In the genomic region with DNA sequence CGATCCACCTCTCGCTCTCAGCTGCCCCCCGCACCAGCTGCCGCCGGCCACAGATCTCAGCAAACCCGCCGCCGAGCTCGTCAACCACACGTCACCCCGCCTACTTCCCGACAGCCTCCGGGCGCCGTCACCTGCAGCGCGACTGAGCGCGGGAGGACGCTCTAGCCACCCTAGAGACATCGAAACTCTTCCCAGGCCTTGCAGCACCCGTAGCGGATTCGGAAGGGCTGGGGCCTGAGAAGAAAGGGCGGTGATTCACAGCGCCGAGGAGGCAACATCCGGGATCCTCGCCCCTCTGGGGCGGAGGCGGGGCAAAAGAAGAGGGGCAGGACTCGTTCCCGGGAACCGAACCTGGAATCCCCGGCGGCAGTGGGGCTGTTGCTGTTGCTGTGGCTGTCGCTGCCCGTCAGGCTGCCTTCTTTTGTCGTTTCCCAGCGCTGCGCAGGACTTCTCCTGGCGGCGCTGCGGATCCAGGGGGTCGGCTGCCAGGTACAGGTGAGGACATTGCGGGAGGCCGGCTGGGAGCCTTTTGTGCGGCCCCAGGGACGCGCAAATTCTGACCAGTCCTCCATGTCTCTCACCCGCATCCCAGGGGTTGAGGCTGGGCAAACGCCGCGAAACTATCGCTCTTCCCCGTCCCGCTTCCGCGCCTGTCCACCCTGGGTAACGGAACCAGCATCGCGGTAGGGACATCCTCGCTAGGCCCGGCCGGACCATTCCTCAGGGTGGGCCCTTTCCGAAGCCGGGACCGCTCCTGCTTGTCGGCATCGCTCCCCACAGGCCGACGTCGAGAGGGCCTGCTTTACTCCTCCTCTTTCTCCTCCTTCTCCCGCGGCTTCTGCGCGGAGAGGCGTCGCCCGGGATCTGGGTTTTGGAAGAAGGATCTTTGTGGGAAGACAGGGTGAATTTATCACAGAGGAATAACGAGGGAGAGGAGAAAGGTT, we compare ENCODE assay signal across 8 cellular contexts. TPM values are rescaled to one million over a fixed set of nuclear protein-coding genes. Genes with fewer than 3 reads are reported as not detected.
A peak's percentile ranks its signal among the peaks of the same experiment; 100 is the strongest.
DNase-seq lines count a peak whose midpoint lies in the region; ATAC-seq, FAIRE-seq and TF ChIP-seq lines count a peak whose summit lies in the region.

RO60 (plus strand) TSS at position 331 of the 944 bp plus-strand sequence. CDS start 9,443 bp downstream, outside the sequence.
A gene with protein sequence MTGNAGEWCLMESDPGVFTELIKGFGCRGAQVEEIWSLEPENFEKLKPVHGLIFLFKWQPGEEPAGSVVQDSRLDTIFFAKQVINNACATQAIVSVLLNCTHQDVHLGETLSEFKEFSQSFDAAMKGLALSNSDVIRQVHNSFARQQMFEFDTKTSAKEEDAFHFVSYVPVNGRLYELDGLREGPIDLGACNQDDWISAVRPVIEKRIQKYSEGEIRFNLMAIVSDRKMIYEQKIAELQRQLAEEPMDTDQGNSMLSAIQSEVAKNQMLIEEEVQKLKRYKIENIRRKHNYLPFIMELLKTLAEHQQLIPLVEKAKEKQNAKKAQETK (minus strand): TSS at position 79 of the 944 bp plus-strand sequence. CDS start 100 bp downstream, outside the sequence.

- H3K27ac ChIP-seq in adipose tissue (ENCODE audit: low read depth, low read length), result peak within 1 kb of the TSS; percentile 97

- WGBS in adipose tissue, 3 donors, result 0% methylated on average over 80 to 81 of the region's 81 CpGs

- POLR2A ChIA-PET in T-cell (lab: Charles Lee), result interaction anchor here in 1 of 2 donors (0.6 to 1.6 kb wide), 5 partner anchors 63 to 543 kb away, joined by 3 to 11 read pairs (median 3); no protein-coding TSS in a partner anchor

- TF ChIP-seq CTCF in type B pancreatic cell (conservative IDR thresholded peaks at IDR 0.05), result no peak

- H3K4me3 Mint-ChIP-seq in T-cell, result peak within 1 kb of the TSS; percentile 93 to 98 (median 96)
- peak within 1 kb of the TSS; percentile 98 for H3K4me3 Mint-ChIP-seq in type B pancreatic cell

- H3K27me3 Mint-ChIP-seq in T-cell (no peaks in the 10 kb centered on the region), type B pancreatic cell (no peaks in the 10 kb centered on the region)

- DNase-seq in GM12891 (ENCODE audit: insufficient read length, low spot score), result peak; percentile 72
- DNase-seq in NCI-H1436 treated with DMSO at 0.1 percent for 48 hours (lab: John Stamatoyannopoulos, UW), result peak; percentile 93
- peak; percentile 79 to 96 (median 93) for DNase-seq in T-cell
- DNase-seq in cardiac septum (ENCODE audit: low spot score), result peak; percentile 99
- peak; percentile 98 for DNase-seq in pons (ENCODE audit: low spot score)
- peak; percentile 95 for DNase-seq in type B pancreatic cell (ENCODE audit: extremely low spot score, unreplicated experiment)

- ATAC-seq in HG02840 (IDR thresholded peaks at IDR 0.05; ENCODE audit: low FRiP score, unreplicated experiment), result peak; percentile 94
- peak; percentile 96 to 99 (median 98) for ATAC-seq in T-cell (replicated peaks in 1 of 4)

- peak; percentile 93 for TF ChIP-seq POLR2A in GM12891 (IDR thresholded peaks at IDR 0.05; ENCODE audit: low read depth, low read length)

- CTCF ChIA-PET in T-cell (lab: Charles Lee), result interaction anchor here in 1 of 2 donors (0.7 to 1.8 kb wide), 12 partner anchors 12 to 1230 kb away, joined by 3 to 19 read pairs (median 4); partner anchors contain the start of genes CDC73 and GLRX2

- intact Hi-C loops in cardiac septum (cut with DNase I), result loop anchor here (1.0 kb wide), 2 partner anchors 46 to 63 kb away; partner anchors contain the start of genes CDC73 and GLRX2

- H3K9me3 Mint-ChIP-seq in T-cell, result no peaks in the 10 kb centered on the region
- no peaks in the 10 kb centered on the region for H3K9me3 Mint-ChIP-seq in type B pancreatic cell

- H3K4me1 Mint-ChIP-seq in T-cell (peaks cover 67 to 69% (median 68%) of the 10 kb centered on the region in 3 donors), type B pancreatic cell (ENCODE audit: unreplicated experiment) (peaks cover 21% of the 10 kb centered on the region)

- H3K36me3 Mint-ChIP-seq in T-cell (peaks cover 11% of the 10 kb centered on the region), type B pancreatic cell (peaks cover 5% of the 10 kb centered on the region)

- FAIRE-seq in GM12891 (lab: Jason Lieb, UNC), result peak; percentile 96

- H3K27ac Mint-ChIP-seq in T-cell (peak within 1 kb of the TSS; percentile 96 to 97), type B pancreatic cell (peak within 1 kb of the TSS; percentile 98)

TF ChIP-seq in GM12891, 5 proteins besides CTCF, POLR2A, EP300 and RAD21:
- TF ChIP-seq SPI1 (IDR thresholded peaks at IDR 0.05; ENCODE audit: low read depth, low read length) (no peak), POLR2AphosphoS5 (IDR thresholded peaks at IDR 0.05; ENCODE audit: low read depth, low read length) (peak; percentile 91), POU2F2 (IDR thresholded peaks at IDR 0.05; ENCODE audit: low read depth, low read length) (peak; percentile 83), TAF1 (IDR thresholded peaks at IDR 0.05; ENCODE audit: low read depth, low read length) (peak; percentile 74)
TF ChIP-seq in GM12891: peak in this region for 3.

RNA-seq across cellular contexts. Expression of gene RO60, which starts in this region (rescaled TPM):
- 14.8 TPM for polyA plus RNA-seq in GM12891 (2012; ENCODE audit: low read depth, missing spikeins)
- total RNA-seq in T-cell (10 to 100 TPM; 54.3 to 66.4 (median 62.3) TPM), cardiac septum (61.6 TPM), type B pancreatic cell (ENCODE audit: low replicate concordance) (56.1 and 90.5 TPM in 2 replicates)
- 10 to 100 TPM in 2 of 3 donors, 1 to 10 TPM in 1; 4.6 to 12.5 (median 11.8) TPM for polyA plus RNA-seq in adipose tissue

RNA-seq across cellular contexts. Expression of the second gene that starts in this region (rescaled TPM):
- 42.7 TPM for polyA plus RNA-seq in GM12891 (2012; ENCODE audit: low read depth, missing spikeins)
- total RNA-seq in T-cell (10 to 100 TPM; 20.8 to 32.2 (median 27.1) TPM), cardiac septum (26.4 TPM), type B pancreatic cell (ENCODE audit: low replicate concordance) (23.8 and 31.3 TPM in 2 replicates)
- polyA plus RNA-seq in adipose tissue, result 10 to 100 TPM; 14.4 to 16.0 (median 15.0) TPM

Comparison
In these comparisons a context has a peak if more than half of its experiments do, and no peak if none do; other contexts are left out.
1. Peak in every context shown above with its lines: DNase-seq, ATAC-seq and H3K27ac ChIP-seq.